ENCODE assay signal across 18 cellular contexts in the genomic region with DNA sequence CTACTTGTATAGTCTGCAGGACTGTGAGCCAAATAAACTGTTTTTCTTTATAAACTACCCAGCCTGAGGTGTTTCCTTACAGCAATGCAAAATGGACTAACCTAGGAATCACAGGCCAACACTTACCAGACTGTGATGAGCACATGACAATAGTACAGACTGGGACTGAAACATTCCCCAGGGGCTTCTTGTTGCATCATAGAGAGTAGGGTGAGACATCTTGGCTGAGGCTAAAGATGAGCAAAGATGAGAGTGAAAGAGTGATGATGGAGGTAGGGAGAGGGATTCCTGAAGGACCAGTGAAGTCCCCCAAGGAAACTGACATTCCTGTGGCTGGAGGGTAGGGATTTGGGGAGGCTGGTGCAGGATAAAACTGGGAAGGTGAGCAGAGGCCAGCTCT.
"Had no signal": no experiment of that assay in that cellular context is flagged by ENCODE, and none has a peak within 500 bp of the region (broad histone marks: within the 10 kb centered on the region; RNA-seq: fewer than 3 reads in every experiment).

No MANE protein-coding gene starts in this region.

- H3K27ac ChIP-seq: esophagus muscularis mucosa, right atrium auricular region, skin epidermis, tibial artery, uterus had no signal

- H3K4me3 ChIP-seq: esophagus muscularis mucosa, lung, right atrium auricular region, skin epidermis, tibial artery, uterus had no signal

- H3K9me3 ChIP-seq: tibial artery, uterus had no signal

- H3K36me3 ChIP-seq: right atrium auricular region, uterus had no signal

- ATAC-seq: stimulated activated naive CD8-positive, alpha-beta T cell treated with anti-CD3 and anti-CD28 coated beads, Interleukin-15, Interleukin-2, amounts not matched to agents 100 U/mL and 50 U/mL, for 24 hours had no signal

- DNase-seq: activated B cell treated with CpG ODN at 0.5 μM for 24 hours; activated CD4-positive, alpha-beta memory T cell treated with anti-CD3 and anti-CD28 coated beads for 36 hours; activated CD4-positive, alpha-beta T cell treated with anti-CD3 and anti-CD28 coated beads for 4 hours; activated naive CD8-positive, alpha-beta T cell treated with anti-CD3 and anti-CD28 coated beads, Interleukin-2, amount 10 ng/mL, durations not matched to agents 7 days and 5 days; activated T-cell treated with anti-CD3 and anti-CD28 coated beads for 4 hours; effector CD4-positive, alpha-beta T cell; foreskin melanocyte; glutamatergic neuron; hippocampal formation; midbrain; stimulated activated naive CD8-positive, alpha-beta T cell treated with anti-CD3 and anti-CD28 coated beads, Interleukin-15, Interleukin-2, amounts not matched to agents 100 U/mL and 50 U/mL, for 24 hours; substantia nigra; tibial artery; uterus had no signal

- H3K4me1 ChIP-seq: esophagus muscularis mucosa, right atrium auricular region, tibial artery, uterus had no signal

- H3K27me3 ChIP-seq: esophagus muscularis mucosa, right atrium auricular region, tibial artery, uterus had no signal
